ENCODE assay signal across 19 cellular contexts in the genomic region with DNA sequence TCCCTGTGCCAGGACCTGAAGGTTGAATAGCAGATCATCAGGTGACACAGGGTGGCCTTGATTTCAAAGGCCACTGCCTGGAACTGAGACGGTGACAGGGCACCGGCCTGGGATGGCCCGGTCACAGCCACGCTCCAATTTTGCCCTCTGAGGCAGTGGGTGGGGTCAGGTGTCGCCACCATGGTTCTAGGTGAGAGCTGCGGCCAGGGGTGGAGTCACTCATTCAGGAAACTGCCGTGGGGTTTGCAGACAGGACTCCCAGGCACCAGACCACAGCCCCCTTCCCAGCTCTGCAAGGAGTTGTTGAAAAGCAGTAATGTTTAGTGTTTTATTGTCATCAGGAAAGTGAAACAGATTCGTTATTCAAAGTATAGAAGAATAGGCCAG. TPM values are rescaled to one million over a fixed set of nuclear protein-coding genes. Genes with fewer than 3 reads are reported as not detected.
DNase-seq lines count a peak whose midpoint lies in the region; ATAC-seq and TF ChIP-seq lines count a peak whose summit lies in the region.
"Had no signal": no experiment of that assay in that cellular context is flagged by ENCODE, and none has a peak within 500 bp of the region (broad histone marks: within the 10 kb centered on the region; RNA-seq: fewer than 3 reads in every experiment).

No MANE protein-coding gene starts in this region.

- H3K27me3 ChIP-seq in BLaER1 (no peaks in the 10 kb centered on the region), lower lobe of right lung (ENCODE audit: low read depth) (peaks cover 27% of the 10 kb centered on the region)
- no peaks in the 10 kb centered on the region for H3K27me3 ChIP-seq in CD8-positive, alpha-beta T cell (ENCODE audit: insufficient read depth, low read length)

- CTCF ChIA-PET in CD8-positive, alpha-beta T cell (lab: Charles Lee), result interaction anchor here (1.4 to 4.3 kb wide), 2 partner anchors 11 to 261 kb away, joined by 3 to 26 read pairs; no protein-coding TSS in a partner anchor
- CTCF ChIA-PET in activated CD8-positive, alpha-beta T cell treated with anti-CD3 and anti-CD28 coated beads for 36 hours (lab: Charles Lee), result interaction anchor here (0.8 to 3.3 kb wide), 3 partner anchors 11 to 264 kb away, joined by 3 to 13 read pairs (median 3); no protein-coding TSS in a partner anchor

- peaks cover 69% of the 10 kb centered on the region for H3K4me1 ChIP-seq in BLaER1
- H3K4me1 ChIP-seq in CD8-positive, alpha-beta T cell (ENCODE audit: insufficient read depth, low read length), result peaks cover 31% of the 10 kb centered on the region
- peaks cover 11% of the 10 kb centered on the region for H3K4me1 ChIP-seq in lower lobe of right lung
- H3K4me1 ChIP-seq: breast epithelium had no signal

- no peaks in the 10 kb centered on the region for H3K36me3 Mint-ChIP-seq in CD8-positive, alpha-beta T cell
- H3K36me3 Mint-ChIP-seq in activated CD8-positive, alpha-beta T cell treated with anti-CD3 and anti-CD28 coated beads for 36 hours (ENCODE audit: low read depth), result no peaks in the 10 kb centered on the region
- H3K36me3 Mint-ChIP-seq in naive thymus-derived CD8-positive, alpha-beta T cell, result no peaks in the 10 kb centered on the region

- H3K4me1 Mint-ChIP-seq in CD8-positive, alpha-beta T cell (ENCODE audit: low read depth), result peaks cover 45% of the 10 kb centered on the region
- H3K4me1 Mint-ChIP-seq in activated CD8-positive, alpha-beta T cell treated with anti-CD3 and anti-CD28 coated beads for 36 hours (ENCODE audit: low read depth), result peaks cover 31% of the 10 kb centered on the region
- H3K4me1 Mint-ChIP-seq in naive thymus-derived CD8-positive, alpha-beta T cell, result peaks cover 32 to 52% (median 40%) of the 10 kb centered on the region in 4 donors

- H3K9ac ChIP-seq in BLaER1, result no peak overlapping the region

- H3K9me3 ChIP-seq in BLaER1 (no peaks in the 10 kb centered on the region), lower lobe of right lung (no peaks in the 10 kb centered on the region)
- no peaks in the 10 kb centered on the region for H3K9me3 ChIP-seq in CD8-positive, alpha-beta T cell (ENCODE audit: low read length)
- H3K9me3 ChIP-seq: breast epithelium had no signal

- H3K9me3 Mint-ChIP-seq in CD8-positive, alpha-beta T cell, result no peaks in the 10 kb centered on the region
- H3K9me3 Mint-ChIP-seq in activated CD8-positive, alpha-beta T cell treated with anti-CD3 and anti-CD28 coated beads for 36 hours, result peaks cover 6% of the 10 kb centered on the region
- no peaks in the 10 kb centered on the region for H3K9me3 Mint-ChIP-seq in naive thymus-derived CD8-positive, alpha-beta T cell
- H3K9me3 Mint-ChIP-seq: activated B cell treated with CpG ODN at 0.5 μM for 24 hours had no signal

- H3K4me3 ChIP-seq in BLaER1, result no peak overlapping the region
- H3K4me3 ChIP-seq in CD8-positive, alpha-beta T cell (ENCODE audit: low read depth, low read length), result no peak overlapping the region
- no peak overlapping the region for H3K4me3 ChIP-seq in lower lobe of right lung
- H3K4me3 ChIP-seq: breast epithelium, smooth muscle cell had no signal

- no peaks in the 10 kb centered on the region for H4K20me1 ChIP-seq in BLaER1

- no peaks in the 10 kb centered on the region for H3K27me3 Mint-ChIP-seq in CD8-positive, alpha-beta T cell (ENCODE audit: low read depth)
- no peaks in the 10 kb centered on the region for H3K27me3 Mint-ChIP-seq in activated CD8-positive, alpha-beta T cell treated with anti-CD3 and anti-CD28 coated beads for 36 hours
- peaks cover 0 to 28% (median 3%) of the 10 kb centered on the region in 5 donors for H3K27me3 Mint-ChIP-seq in naive thymus-derived CD8-positive, alpha-beta T cell

- DNase-seq in CD8-positive, alpha-beta T cell, result peak in 1 of 7 experiments; percentile 38
- peak; percentile 46 for DNase-seq in activated CD8-positive, alpha-beta T cell treated with anti-CD3 and anti-CD28 coated beads for 36 hours
- DNase-seq in naive thymus-derived CD8-positive, alpha-beta T cell, result peak in 1 of 10 donors; percentile 38
- no peak for DNase-seq in superior temporal gyrus (ENCODE audit: extremely low spot score)
- no peak for DNase-seq in lower lobe of right lung
- DNase-seq in SIG-M5 treated with dmso at 0.1 percent for 504 hours (lab: John Stamatoyannopoulos, UW; ENCODE audit: unreplicated experiment), result no peak
- DNase-seq: activated B cell treated with CpG ODN at 0.5 μM for 24 hours; C1 segment of cervical spinal cord; effector memory CD4-positive, alpha-beta T cell; foreskin fibroblast; NCI-H1694; NCI-H524; occipital lobe had no signal

- no peak for TF ChIP-seq CTCF in CD8-positive, alpha-beta T cell (IDR thresholded peaks at IDR 0.05)
- TF ChIP-seq CTCF in activated CD8-positive, alpha-beta T cell treated with anti-CD3 and anti-CD28 coated beads for 36 hours (IDR thresholded peaks at IDR 0.05), result no peak
- no peak for TF ChIP-seq CTCF in lower lobe of right lung (IDR thresholded peaks at IDR 0.05)

- intact Hi-C loops in CD8-positive, alpha-beta T cell (cut with DNase I, micrococcal nuclease), result no loop called here
- intact Hi-C loops in activated CD8-positive, alpha-beta T cell treated with anti-CD3 and anti-CD28 coated beads for 36 hours (cut with micrococcal nuclease), result no loop called here
- intact Hi-C loops in lower lobe of right lung (cut with DNase I), result no loop called here

- H3K27ac ChIP-seq in BLaER1, result peak overlapping the region; percentile 19; the same call in 1 of the 2 replicates
- no peak overlapping the region for H3K27ac ChIP-seq in CD8-positive, alpha-beta T cell (ENCODE audit: low read depth, low read length)
- H3K27ac ChIP-seq in lower lobe of right lung, result no peak overlapping the region
- H3K27ac ChIP-seq: breast epithelium had no signal

- H3K4me2 ChIP-seq in BLaER1, result peak overlapping the region; percentile 87
- H3K4me2 ChIP-seq: smooth muscle cell had no signal

- H3K27ac Mint-ChIP-seq in CD8-positive, alpha-beta T cell, result no peak overlapping the region
- no peak overlapping the region for H3K27ac Mint-ChIP-seq in activated CD8-positive, alpha-beta T cell treated with anti-CD3 and anti-CD28 coated beads for 36 hours
- peak overlapping the region in 6 of 10 donors; percentile 29 to 84 (median 48) for H3K27ac Mint-ChIP-seq in naive thymus-derived CD8-positive, alpha-beta T cell
- H3K27ac Mint-ChIP-seq: activated B cell treated with CpG ODN at 0.5 μM for 24 hours had no signal

- H3K36me3 ChIP-seq in BLaER1 (no peaks in the 10 kb centered on the region), lower lobe of right lung (no peaks in the 10 kb centered on the region)
- H3K36me3 ChIP-seq in CD8-positive, alpha-beta T cell (ENCODE audit: insufficient read depth, low read length), result no peaks in the 10 kb centered on the region
- H3K36me3 ChIP-seq: breast epithelium had no signal

- peak; percentile 18 for ATAC-seq in CD8-positive, alpha-beta T cell
- ATAC-seq in activated CD8-positive, alpha-beta T cell treated with anti-CD3 and anti-CD28 coated beads for 36 hours, result peak; percentile 47
- ATAC-seq in naive thymus-derived CD8-positive, alpha-beta T cell, result no peak
- ATAC-seq in GM21515 (IDR thresholded peaks at IDR 0.05; ENCODE audit: unreplicated experiment), result no peak
- ATAC-seq in lower lobe of right lung, result no peak

- POLR2A ChIA-PET in CD8-positive, alpha-beta T cell (lab: Charles Lee), result no interaction called here
- POLR2A ChIA-PET in activated CD8-positive, alpha-beta T cell treated with anti-CD3 and anti-CD28 coated beads for 36 hours (lab: Charles Lee), result no interaction called here
- POLR2A ChIA-PET in naive thymus-derived CD8-positive, alpha-beta T cell (lab: Charles Lee), result no interaction called here

- peak overlapping the region; percentile 31 for H3K4me3 Mint-ChIP-seq in CD8-positive, alpha-beta T cell
- no peak overlapping the region for H3K4me3 Mint-ChIP-seq in activated CD8-positive, alpha-beta T cell treated with anti-CD3 and anti-CD28 coated beads for 36 hours
- peak overlapping the region in 6 of 10 donors; percentile 2 to 71 (median 40) for H3K4me3 Mint-ChIP-seq in naive thymus-derived CD8-positive, alpha-beta T cell
- H3K4me3 Mint-ChIP-seq: activated B cell treated with CpG ODN at 0.5 μM for 24 hours had no signal

RNA-seq across cellular contexts. Expression of a gene that starts 17.3 kb away (rescaled TPM):
- total RNA-seq in CD8-positive, alpha-beta T cell, result 10 to 100 TPM; 42.2 to 42.7 TPM
- 10 to 100 TPM; 17.5 to 26.8 TPM for total RNA-seq in activated CD8-positive, alpha-beta T cell treated with anti-CD3 and anti-CD28 coated beads for 36 hours
- 10 to 100 TPM; 29.1 to 43.6 TPM for total RNA-seq in naive thymus-derived CD8-positive, alpha-beta T cell
- polyA plus RNA-seq in naive thymus-derived CD8-positive, alpha-beta T cell, result not detected
- total RNA-seq in lower lobe of right lung, result 248 TPM
- total RNA-seq: breast epithelium, LHCN-M2, occipital lobe, smooth muscle cell, subcutaneous adipose tissue had no signal
- polyA plus RNA-seq: smooth muscle cell had no signal

RNA-seq across cellular contexts. Expression of a gene that starts 45.8 kb away (rescaled TPM):
- 10 to 100 TPM; 15.5 to 16.6 TPM for total RNA-seq in CD8-positive, alpha-beta T cell
- 10 to 100 TPM; 50.9 to 53.3 TPM for total RNA-seq in activated CD8-positive, alpha-beta T cell treated with anti-CD3 and anti-CD28 coated beads for 36 hours
- total RNA-seq in naive thymus-derived CD8-positive, alpha-beta T cell, result 10 to 100 TPM; 33.5 to 36.1 TPM
- polyA plus RNA-seq in naive thymus-derived CD8-positive, alpha-beta T cell, result 10 to 100 TPM; 11.2 to 14.9 (median 13.4) TPM
- total RNA-seq in lower lobe of right lung, result 22.6 TPM

Comparison
In these comparisons a context has a peak if more than half of its experiments do, and no peak if none do; other contexts are left out.
1. ATAC-seq: peak in CD8-positive, alpha-beta T cell (single experiment) and activated CD8-positive, alpha-beta T cell treated with anti-CD3 and anti-CD28 coated beads for 36 hours (single experiment); none in naive thymus-derived CD8-positive, alpha-beta T cell (0 of 2), GM21515 (single experiment) and lower lobe of right lung (0 of 2).
2. H3K27ac Mint-ChIP-seq: peak in naive thymus-derived CD8-positive, alpha-beta T cell (6 of 10); none in CD8-positive, alpha-beta T cell (single experiment) and activated CD8-positive, alpha-beta T cell treated with anti-CD3 and anti-CD28 coated beads for 36 hours (single experiment).